ENCODE assay signal across 15 cellular contexts in the genomic region with DNA sequence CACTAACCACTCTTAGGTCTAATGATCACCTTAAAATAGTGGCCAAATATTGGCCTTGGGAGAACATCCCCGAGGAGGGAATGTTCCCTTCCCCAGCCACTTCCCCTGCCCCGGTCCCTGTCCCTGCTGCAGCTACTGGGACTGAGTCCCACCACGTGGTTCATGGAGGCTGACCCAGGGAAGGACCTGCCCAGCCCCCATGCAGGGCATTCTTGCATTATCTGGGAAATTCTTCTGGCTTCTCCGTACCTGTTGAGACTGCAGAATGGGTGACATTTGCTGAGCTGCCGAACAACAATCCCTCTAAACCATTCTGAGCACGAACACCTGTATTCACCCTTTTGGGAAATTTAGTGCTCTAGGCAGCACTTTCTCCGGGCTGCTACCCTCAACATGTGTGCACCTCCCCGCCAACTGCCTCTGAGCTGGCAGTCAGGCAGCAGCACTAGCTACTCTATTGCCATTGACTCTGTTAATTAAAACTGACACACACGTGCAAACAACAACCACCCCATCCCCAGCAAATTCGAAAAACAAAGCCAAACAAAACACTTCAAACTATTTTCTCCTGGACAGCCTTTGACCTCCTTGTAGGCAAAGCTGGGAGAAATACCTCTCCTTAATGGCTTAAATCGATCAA.
DNase-seq lines count a peak whose midpoint lies in the region; ATAC-seq and TF ChIP-seq lines count a peak whose summit lies in the region.
"Had no signal": no experiment of that assay in that cellular context is flagged by ENCODE, and none has a peak within 500 bp of the region (broad histone marks: within the 10 kb centered on the region; RNA-seq: fewer than 3 reads in every experiment).

No MANE protein-coding gene starts in this region.

- 67 to 78% methylated on average over 6 to 11 of the region's 11 CpGs for WGBS in endodermal cell (ENCODE audit: insufficient coverage in 1 of 2, insufficient read length in 1 of 2), 2 experiments

- ATAC-seq in WTC11 (no peak), sciatic nerve (no peak), GM18511 (IDR thresholded peaks at IDR 0.05; ENCODE audit: unreplicated experiment) (no peak)
- ATAC-seq: A549 had no signal

- no peak overlapping the region for H3K9ac ChIP-seq in endodermal cell (ENCODE audit: extremely low read depth, low read length, poor library complexity, severe bottlenecking)

- H3K27ac ChIP-seq in endodermal cell (ENCODE audit: low read depth, low read length): no peak overlapping the region
- H3K27ac ChIP-seq: A549 had no signal

- H3K27me3 Mint-ChIP-seq in WTC11 (ENCODE audit: low read depth) (peaks cover 4% of the 10 kb centered on the region; the same call in 1 of the 2 replicates), endodermal cell (ENCODE audit: insufficient read depth) (no peaks in the 10 kb centered on the region), nephron progenitor cell (ENCODE audit: low read depth, poor library complexity) (no peaks in the 10 kb centered on the region)
- H3K27me3 Mint-ChIP-seq: CD4-positive, alpha-beta memory T cell had no signal

- CTCF ChIA-PET in WTC11 (lab: Charles Lee): no interaction called here

- no peaks in the 10 kb centered on the region for H3K36me3 Mint-ChIP-seq in WTC11
- H3K36me3 Mint-ChIP-seq in endodermal cell (ENCODE audit: low read depth): no peaks in the 10 kb centered on the region
- H3K36me3 Mint-ChIP-seq in nephron progenitor cell (ENCODE audit: low read depth): no peaks in the 10 kb centered on the region
- H3K36me3 Mint-ChIP-seq: CD4-positive, alpha-beta memory T cell had no signal

- H3K4me1 ChIP-seq in endodermal cell (ENCODE audit: control insufficient read depth, insufficient read depth, low read length): peaks cover 9% of the 10 kb centered on the region
- H3K4me1 ChIP-seq: A549, BE2C had no signal

- H3K9me3 ChIP-seq in endodermal cell (ENCODE audit: control insufficient read depth, low read length): no peaks in the 10 kb centered on the region
- H3K9me3 ChIP-seq: A549, BE2C had no signal

- H3K27me3 ChIP-seq in endodermal cell (ENCODE audit: control insufficient read depth, insufficient read depth, low read length, poor library complexity, severe bottlenecking): no peaks in the 10 kb centered on the region
- H3K27me3 ChIP-seq: BE2C had no signal

- no peak overlapping the region for H3K27ac Mint-ChIP-seq in WTC11
- H3K27ac Mint-ChIP-seq in endodermal cell: peak overlapping the region; percentile 3
- H3K27ac Mint-ChIP-seq in nephron progenitor cell: peak overlapping the region; percentile 39
- H3K27ac Mint-ChIP-seq: CD4-positive, alpha-beta memory T cell had no signal

- H3K4me1 Mint-ChIP-seq in WTC11: peaks cover 48% of the 10 kb centered on the region
- H3K4me1 Mint-ChIP-seq in endodermal cell: peaks cover 27% of the 10 kb centered on the region
- peaks cover 42% of the 10 kb centered on the region for H3K4me1 Mint-ChIP-seq in nephron progenitor cell
- H3K4me1 Mint-ChIP-seq: CD4-positive, alpha-beta memory T cell had no signal

- TF ChIP-seq CTCF in WTC11 (IDR thresholded peaks at IDR 0.05) (no peak), endodermal cell (conservative IDR thresholded peaks at IDR 0.05) (no peak), nephron progenitor cell (IDR thresholded peaks at IDR 0.05) (no peak), GM10266 (IDR thresholded peaks at IDR 0.05; ENCODE audit: control insufficient read depth, insufficient read depth, low read depth, missing control alignments) (no peak)

- H3K9me3 Mint-ChIP-seq in WTC11 (no peaks in the 10 kb centered on the region), endodermal cell (no peaks in the 10 kb centered on the region), nephron progenitor cell (no peaks in the 10 kb centered on the region)

- no peak overlapping the region for H3K4me3 ChIP-seq in endodermal cell (ENCODE audit: low read length)
- H3K4me3 ChIP-seq: A549 had no signal

- no peak overlapping the region for H3K4me3 Mint-ChIP-seq in WTC11
- no peak overlapping the region for H3K4me3 Mint-ChIP-seq in endodermal cell
- no peak overlapping the region for H3K4me3 Mint-ChIP-seq in nephron progenitor cell
- H3K4me3 Mint-ChIP-seq: CD4-positive, alpha-beta memory T cell had no signal

- no peaks in the 10 kb centered on the region for H3K36me3 ChIP-seq in endodermal cell (ENCODE audit: control insufficient read depth, insufficient read depth, low read length)
- H3K36me3 ChIP-seq: BE2C had no signal

- POLR2A ChIA-PET in WTC11 (lab: Charles Lee): no interaction called here

- intact Hi-C loops in sciatic nerve (cut with DNase I): no loop called here

- no peak for DNase-seq in WTC11 (ENCODE audit: low spot score)
- peak; percentile 73 for DNase-seq in endodermal cell
- no peak for DNase-seq in nephron progenitor cell
- DNase-seq in sciatic nerve (ENCODE audit: low spot score): no peak
- DNase-seq in amniotic stem cell (lab: John Stamatoyannopoulos, UW): no peak
- DNase-seq in GM10266 (ENCODE audit: extremely low spot score): no peak
- DNase-seq: BE2C; CD4-positive, alpha-beta memory T cell; COR-L47; DMS153; DMS79 treated with DMSO at 0.1 percent for 48 hours; GDM1; IMR-90 had no signal

TF ChIP-seq in WTC11, 78 proteins besides CTCF, POLR2A, EP300 and RAD21:
- TF ChIP-seq, protein P1, sequence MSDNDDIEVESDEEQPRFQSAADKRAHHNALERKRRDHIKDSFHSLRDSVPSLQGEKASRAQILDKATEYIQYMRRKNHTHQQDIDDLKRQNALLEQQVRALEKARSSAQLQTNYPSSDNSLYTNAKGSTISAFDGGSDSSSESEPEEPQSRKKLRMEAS (CRISPR knock-in tag; IDR thresholded peaks at IDR 0.05): no peak; the same call in 1 of the 2 replicates
- TF ChIP-seq, protein P2, sequence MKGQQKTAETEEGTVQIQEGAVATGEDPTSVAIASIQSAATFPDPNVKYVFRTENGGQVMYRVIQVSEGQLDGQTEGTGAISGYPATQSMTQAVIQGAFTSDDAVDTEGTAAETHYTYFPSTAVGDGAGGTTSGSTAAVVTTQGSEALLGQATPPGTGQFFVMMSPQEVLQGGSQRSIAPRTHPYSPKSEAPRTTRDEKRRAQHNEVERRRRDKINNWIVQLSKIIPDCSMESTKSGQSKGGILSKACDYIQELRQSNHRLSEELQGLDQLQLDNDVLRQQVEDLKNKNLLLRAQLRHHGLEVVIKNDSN (CRISPR knock-in tag; IDR thresholded peaks at IDR 0.05): peak; percentile 52; the same call in 1 of the 2 replicates
- TF ChIP-seq, protein P3, sequence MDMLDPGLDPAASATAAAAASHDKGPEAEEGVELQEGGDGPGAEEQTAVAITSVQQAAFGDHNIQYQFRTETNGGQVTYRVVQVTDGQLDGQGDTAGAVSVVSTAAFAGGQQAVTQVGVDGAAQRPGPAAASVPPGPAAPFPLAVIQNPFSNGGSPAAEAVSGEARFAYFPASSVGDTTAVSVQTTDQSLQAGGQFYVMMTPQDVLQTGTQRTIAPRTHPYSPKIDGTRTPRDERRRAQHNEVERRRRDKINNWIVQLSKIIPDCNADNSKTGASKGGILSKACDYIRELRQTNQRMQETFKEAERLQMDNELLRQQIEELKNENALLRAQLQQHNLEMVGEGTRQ (CRISPR knock-in tag; IDR thresholded peaks at IDR 0.05): peak; percentile 54
